Comparison of ENCODE assay signal across 11 cellular contexts in the genomic region with DNA sequence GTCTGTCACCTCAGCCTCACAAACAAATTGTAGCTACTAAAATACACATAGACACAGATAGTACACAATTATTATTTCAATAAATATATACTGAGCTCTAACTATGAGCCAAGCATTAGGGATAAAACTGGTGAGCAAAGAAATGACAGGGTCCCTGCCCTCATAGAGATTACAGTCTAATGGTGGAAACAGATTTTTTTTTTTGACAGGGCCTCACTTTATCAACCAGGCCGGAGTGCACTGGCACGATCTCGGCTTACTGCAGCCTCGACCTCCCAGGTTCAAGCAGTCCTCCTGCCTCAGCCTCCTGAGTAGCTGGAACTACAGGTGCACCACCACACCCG. TPM values are rescaled to one million over a fixed set of nuclear protein-coding genes. Genes with fewer than 3 reads are reported as not detected.
DNase-seq lines count a peak whose midpoint lies in the region; ATAC-seq, FAIRE-seq and TF ChIP-seq lines count a peak whose summit lies in the region.
"Had no signal": no experiment of that assay in that cellular context is flagged by ENCODE, and none has a peak within 500 bp of the region (broad histone marks: within the 10 kb centered on the region; RNA-seq: fewer than 3 reads in every experiment).

No MANE protein-coding gene starts in this region.

- H3K36me3 ChIP-seq in SK-N-SH (replicated peaks in 1 of 2; ENCODE audit: control insufficient read depth in 1 of 2, insufficient read depth in 2 of 2, low read length in 1 of 2) (peaks cover 0 to 13% of the 10 kb centered on the region in 2 experiments), SJCRH30 (peaks cover 3% of the 10 kb centered on the region), endothelial cell of umbilical vein (ENCODE audit: control insufficient read depth in 2 of 2, extremely low read depth in 1 of 2, insufficient read depth in 2 of 2, low read length in 2 of 2) (no peaks in the 10 kb centered on the region), trophoblast cell (ENCODE audit: control insufficient read depth in 1 of 2, insufficient read depth in 2 of 2, low read length in 2 of 2) (peaks cover 2 to 3% of the 10 kb centered on the region in 2 experiments), upper lobe of left lung (peaks cover 0 to 2% (median 2%) of the 10 kb centered on the region in 4 donors)
- H3K36me3 ChIP-seq: colonic mucosa had no signal

- no peak overlapping the region for H4K12ac ChIP-seq in trophoblast cell (ENCODE audit: low read depth, low read length)

- CTCF ChIA-PET in SK-N-SH (lab: Yijun Ruan, JAX) = interaction anchor here (0.6 to 15.8 kb wide), 15 partner anchors 9 to 555 kb away, joined by 3 to 1786 read pairs (median 4); a partner anchor contains a TSS
- CTCF ChIA-PET in endothelial cell of umbilical vein (lab: Charles Lee) = interaction anchor here (0.7 to 16.4 kb wide), 6 partner anchors 14 to 412 kb away, joined by 3 to 778 read pairs (median 6); no protein-coding TSS in a partner anchor

- BruUV-seq in endothelial cell of umbilical vein (replicated peaks; lab: Mats Ljungman, UMichigan) = no TSS peak

- H3K23ac ChIP-seq in trophoblast cell (ENCODE audit: low read length) = no peak overlapping the region

- WGBS in SK-N-SH (ENCODE audit: low lambda C conversion rate) = 78% methylated on average over 5 of the region's 5 CpGs
- no CpG with 5 or more reads among the region's 5 CpGs for WGBS in trophoblast cell (ENCODE audit: extremely low coverage, insufficient coverage, insufficient read length)
- 87 to 96% methylated on average over 5 of the region's 5 CpGs for WGBS in upper lobe of left lung, 2 donors

- H3K4me2 ChIP-seq in SK-N-SH (peak overlapping the region; percentile 91; the same call in 1 of the 2 replicates), endothelial cell of umbilical vein (ENCODE audit: insufficient read depth, low read length) (no peak overlapping the region), trophoblast cell (ENCODE audit: low read length) (no peak overlapping the region)

- H3K4me1 ChIP-seq in SK-N-SH (ENCODE audit: control insufficient read depth in 1 of 2, insufficient read depth in 2 of 2, low read depth in 1 of 2, low read length in 1 of 2) (peaks cover 0 to 34% of the 10 kb centered on the region in 2 experiments; a peak in 2 of 4 replicates), SJCRH30 (peaks cover 7% of the 10 kb centered on the region; the same call in 1 of the 2 replicates), endothelial cell of umbilical vein (ENCODE audit: control insufficient read depth, extremely low read depth, insufficient read depth, low read length) (peaks cover 10% of the 10 kb centered on the region), trophoblast cell (ENCODE audit: control insufficient read depth in 1 of 2, insufficient read depth in 2 of 2, low read length in 2 of 2) (peaks cover 4 to 16% of the 10 kb centered on the region in 2 experiments), upper lobe of left lung (peaks cover 13 to 25% (median 20%) of the 10 kb centered on the region in 4 donors)

- no peak overlapping the region for H2AK5ac ChIP-seq in trophoblast cell (ENCODE audit: low read length)

- no peaks in the 10 kb centered on the region for H3K9me2 ChIP-seq in SK-N-SH

- H4K20me1 ChIP-seq in SK-N-SH (ENCODE audit: insufficient read depth) (no peaks in the 10 kb centered on the region), endothelial cell of umbilical vein (replicated peaks; ENCODE audit: control insufficient read depth, extremely low read depth, insufficient read depth, low read length) (no peaks in the 10 kb centered on the region)

- no peak overlapping the region for H3K9ac ChIP-seq in SK-N-SH
- H3K9ac ChIP-seq in endothelial cell of umbilical vein (replicated peaks; ENCODE audit: extremely low read depth, insufficient read depth, low read length) = no peak overlapping the region
- no peak overlapping the region for H3K9ac ChIP-seq in trophoblast cell (ENCODE audit: low read length)

- no peaks in the 10 kb centered on the region for H3K9me3 ChIP-seq in SK-N-SH
- no peaks in the 10 kb centered on the region for H3K9me3 ChIP-seq in SJCRH30 (replicated peaks)
- no peaks in the 10 kb centered on the region for H3K9me3 ChIP-seq in endothelial cell of umbilical vein (replicated peaks; ENCODE audit: control insufficient read depth, insufficient read depth, low read length)
- no peaks in the 10 kb centered on the region for H3K9me3 ChIP-seq in trophoblast cell (ENCODE audit: insufficient read depth, low read depth, low read length)
- H3K9me3 ChIP-seq in upper lobe of left lung = no peaks in the 10 kb centered on the region
- H3K9me3 ChIP-seq: colonic mucosa, transverse colon had no signal

- H3K14ac ChIP-seq in trophoblast cell (ENCODE audit: low read length) = no peak overlapping the region

- no peak overlapping the region for H3K4me3 ChIP-seq in SK-N-SH (ENCODE audit: low read depth in 2 of 2, low read length in 1 of 2)
- peak overlapping the region; percentile 68 for H3K4me3 ChIP-seq in SJCRH30
- H3K4me3 ChIP-seq in endothelial cell of umbilical vein (replicated peaks in 1 of 3; ENCODE audit: insufficient read depth in 1 of 3, low read depth in 1 of 3, low read length in 3 of 3) = no peak overlapping the region
- no peak overlapping the region for H3K4me3 ChIP-seq in trophoblast cell (ENCODE audit: low read depth, low read length)
- no peak overlapping the region for H3K4me3 ChIP-seq in upper lobe of left lung

- H3K27me3 ChIP-seq in SK-N-SH (ENCODE audit: insufficient read depth) (peaks cover 3% of the 10 kb centered on the region; the same call in 1 of the 2 replicates), SJCRH30 (no peaks in the 10 kb centered on the region), endothelial cell of umbilical vein (ENCODE audit: control insufficient read depth in 2 of 2, insufficient read depth in 2 of 2, low read length in 2 of 2) (peaks cover 5 to 10% of the 10 kb centered on the region in 2 experiments), trophoblast cell (ENCODE audit: insufficient read depth, low read length) (no peaks in the 10 kb centered on the region), upper lobe of left lung (no peaks in the 10 kb centered on the region)
- H3K27me3 ChIP-seq: colonic mucosa had no signal

- TF ChIP-seq POLR2A in endothelial cell of umbilical vein (IDR thresholded peaks at IDR 0.05; ENCODE audit: low read depth, low read length) = no peak
- no peak for TF ChIP-seq POLR2A in upper lobe of left lung (IDR thresholded peaks at IDR 0.05)

- dilution Hi-C loops in endothelial cell of umbilical vein (cut with MboI; ENCODE audit: extremely low pct_ligation_motif_present, low sequenced_read_pairs) = no loop called here

- no peak for TF ChIP-seq EP300 in SK-N-SH (IDR thresholded peaks at IDR 0.05; ENCODE audit: borderline replicate concordance in 1 of 2, low read depth in 1 of 2, low read length in 1 of 2)
- TF ChIP-seq EP300 in upper lobe of left lung (IDR thresholded peaks at IDR 0.05) = no peak

- no peak for TF ChIP-seq RAD21 in SK-N-SH (IDR thresholded peaks at IDR 0.05; ENCODE audit: low read length)

- H4K8ac ChIP-seq in trophoblast cell (ENCODE audit: low read depth, low read length) = peak overlapping the region; percentile 81

- FAIRE-seq in endothelial cell of umbilical vein (lab: Jason Lieb, UNC) = no peak

- H3K4ac ChIP-seq in trophoblast cell (ENCODE audit: low read depth, low read length) = no peak overlapping the region

- intact Hi-C loops in endothelial cell of umbilical vein (cut with micrococcal nuclease) = no loop called here

- no peak overlapping the region for H4K91ac ChIP-seq in trophoblast cell (ENCODE audit: low read depth, low read length)

- H3K9me1 ChIP-seq in endothelial cell of umbilical vein (replicated peaks; ENCODE audit: control insufficient read depth, extremely low read depth, insufficient read depth, low read length) = no peaks in the 10 kb centered on the region

- TF ChIP-seq CTCF in SK-N-SH (IDR thresholded peaks at IDR 0.05) (no peak), endothelial cell of umbilical vein (IDR thresholded peaks at IDR 0.05; ENCODE audit: extremely low read depth in 1 of 2, insufficient read depth in 1 of 2, low read depth in 1 of 2, low read length in 2 of 2) (no peak), upper lobe of left lung (IDR thresholded peaks at IDR 0.05) (no peak)

- no peak overlapping the region for H2BK120ac ChIP-seq in trophoblast cell (ENCODE audit: insufficient read depth, low read length, poor library complexity)

- ATAC-seq in SK-N-SH treated with all-trans-retinoic acid at 6 μM for 48 hours (no peak), HG02588 (IDR thresholded peaks at IDR 0.05; ENCODE audit: unreplicated experiment) (no peak), HG03457 (IDR thresholded peaks at IDR 0.05; ENCODE audit: unreplicated experiment) (no peak), upper lobe of left lung (ENCODE audit: low FRiP score in 2 of 2) (no peak)

- no peaks in the 10 kb centered on the region for H3F3A ChIP-seq in SK-N-SH (replicated peaks; ENCODE audit: insufficient read depth)

- H2BK12ac ChIP-seq in trophoblast cell (ENCODE audit: low read length) = no peak overlapping the region

- H3K79me1 ChIP-seq in trophoblast cell (ENCODE audit: low read length) = peaks cover 3% of the 10 kb centered on the region

- H2BK5ac ChIP-seq in trophoblast cell (ENCODE audit: low read depth, low read length, poor library complexity) = no peak overlapping the region

- H3K79me2 ChIP-seq in SK-N-SH (ENCODE audit: insufficient read depth) (peaks cover 42% of the 10 kb centered on the region), endothelial cell of umbilical vein (ENCODE audit: control insufficient read depth, insufficient read depth, low read length) (peaks cover 30% of the 10 kb centered on the region), trophoblast cell (ENCODE audit: control insufficient read depth, insufficient read depth, low read length, poor library complexity) (peaks cover 3% of the 10 kb centered on the region)

- no peak overlapping the region for H3K18ac ChIP-seq in trophoblast cell (ENCODE audit: low read length)

- peak overlapping the region in 1 of 2 experiments; percentile 86; a peak in 1 of 4 replicates for H3K27ac ChIP-seq in SK-N-SH (ENCODE audit: low read depth in 2 of 2, low read length in 1 of 2)
- H3K27ac ChIP-seq in SJCRH30 = no peak overlapping the region
- no peak overlapping the region for H3K27ac ChIP-seq in endothelial cell of umbilical vein (ENCODE audit: insufficient read depth, low read depth, low read length)
- H3K27ac ChIP-seq in trophoblast cell (ENCODE audit: low read depth, low read length) = no peak overlapping the region
- H3K27ac ChIP-seq in upper lobe of left lung = no peak overlapping the region

- DNase-seq in SK-N-SH (no peak), SJCRH30 (no peak), endothelial cell of umbilical vein (ENCODE audit: low read depth, low spot score) (no peak), trophoblast cell (no peak), upper lobe of left lung (no peak)
- DNase-seq: stimulated activated CD4-positive, alpha-beta T cell treated with anti-CD3 and anti-CD28 coated beads, Interleukin-12 subunit alpha, Interleukin-12 subunit beta, amount 100 ng/mL, for 4 hours; transverse colon had no signal

- POLR2A ChIA-PET in SK-N-SH (lab: Yijun Ruan, JAX) = interaction anchor here (0.7 to 3.3 kb wide), 9 partner anchors 11 to 711 kb away, joined by 3 to 22 read pairs (median 4); no protein-coding TSS in a partner anchor
- POLR2A ChIA-PET in endothelial cell of umbilical vein (lab: Charles Lee) = no interaction called here

- H2AFZ ChIP-seq in SK-N-SH (ENCODE audit: low read depth) (peak overlapping the region; percentile 100), endothelial cell of umbilical vein (ENCODE audit: low read depth, low read length) (peak overlapping the region; percentile 74), trophoblast cell (ENCODE audit: insufficient read depth, low read length, poor library complexity) (no peak overlapping the region)

RNA-seq across cellular contexts. Expression of a gene that starts 0.7 kb away (rescaled TPM):
- polyA plus RNA-seq in SK-N-SH (2012; rRNA removed) (29.1 and 33.0 TPM in 2 replicates), endothelial cell of umbilical vein (7.2 and 11.6 TPM in 2 replicates)
- 23.7 and 24.9 TPM in 2 replicates for polyA plus RNA-seq in SK-N-SH (2012; cell fraction: cytosol; rRNA removed)
- 72.3 and 94.0 TPM in 2 replicates for polyA plus RNA-seq in SK-N-SH (2012; cell fraction: nucleus; rRNA removed)
- 37.0 and 49.7 TPM in 2 replicates for total RNA-seq in SJCRH30 (2014; rRNA removed; shearing (Covaris generic))
- total RNA-seq in endothelial cell of umbilical vein (58.5 and 58.7 TPM in 2 replicates), upper lobe of left lung (100 to 1,000 TPM in 1 of 6 donors, 10 to 100 TPM in 5; 20.1 to 108 (median 29.4) TPM)
- 17.7 and 18.8 TPM in 2 replicates for polyA plus RNA-seq in endothelial cell of umbilical vein (2011; cell fraction: cytosol; rRNA removed)
- 55.3 and 82.8 TPM in 2 replicates for polyA plus RNA-seq in endothelial cell of umbilical vein (2011; cell fraction: nucleus; rRNA removed)
- polyA plus RNA-seq in endothelial cell of umbilical vein (2012) = 36.5 and 52.9 TPM in 2 replicates
- polyA minus RNA-seq in endothelial cell of umbilical vein = 10.4 and 11.5 TPM in 2 replicates
- 23.6 TPM for polyA minus RNA-seq in endothelial cell of umbilical vein (2011; cell fraction: cytosol; rRNA and poly(A)+ RNA removed)
- polyA minus RNA-seq in endothelial cell of umbilical vein (2011; cell fraction: nucleus; rRNA and poly(A)+ RNA removed) = 8.8 and 14.1 TPM in 2 replicates
- polyA plus RNA-seq in trophoblast cell (2013) = 35.4 and 35.8 TPM in 2 replicates

RNA-seq across cellular contexts. Expression of a gene that starts 17.1 kb away (rescaled TPM):
- 1.5 and 3.4 TPM in 2 replicates for polyA plus RNA-seq in SK-N-SH (2012; rRNA removed)
- polyA plus RNA-seq in SK-N-SH (2012; cell fraction: cytosol; rRNA removed) = 1.8 and 5.2 TPM in 2 replicates
- 8.1 and 19.1 TPM in 2 replicates for polyA plus RNA-seq in SK-N-SH (2012; cell fraction: nucleus; rRNA removed)
- 3.2 and 5.1 TPM in 2 replicates for total RNA-seq in SJCRH30 (2014; rRNA removed; shearing (Covaris generic))
- total RNA-seq in endothelial cell of umbilical vein = not detected in 2 replicates
- polyA plus RNA-seq in endothelial cell of umbilical vein = 0.03 and 0.08 TPM in 2 replicates
- polyA plus RNA-seq in endothelial cell of umbilical vein (2011; cell fraction: cytosol; rRNA removed) = 0.01 TPM in 1 of 2 replicates, not detected in the other
- polyA plus RNA-seq in endothelial cell of umbilical vein (2011; cell fraction: nucleus; rRNA removed) = not detected in 2 replicates
- not detected in 2 replicates for polyA plus RNA-seq in endothelial cell of umbilical vein (2012)
- polyA minus RNA-seq in endothelial cell of umbilical vein = not detected in 2 replicates
- polyA minus RNA-seq in endothelial cell of umbilical vein (2011; cell fraction: cytosol; rRNA and poly(A)+ RNA removed) = not detected
- polyA minus RNA-seq in endothelial cell of umbilical vein (2011; cell fraction: nucleus; rRNA and poly(A)+ RNA removed) = not detected in 2 replicates
- 34.4 and 34.6 TPM in 2 replicates for polyA plus RNA-seq in trophoblast cell (2013)
- 10 to 100 TPM in 1 of 6 donors, 1 to 10 TPM in 2, under 1 TPM in 3; 0.30 to 10.5 (median 0.91) TPM for total RNA-seq in upper lobe of left lung
